Comparison of ENCODE assay signal across 21 cellular contexts in the genomic region with DNA sequence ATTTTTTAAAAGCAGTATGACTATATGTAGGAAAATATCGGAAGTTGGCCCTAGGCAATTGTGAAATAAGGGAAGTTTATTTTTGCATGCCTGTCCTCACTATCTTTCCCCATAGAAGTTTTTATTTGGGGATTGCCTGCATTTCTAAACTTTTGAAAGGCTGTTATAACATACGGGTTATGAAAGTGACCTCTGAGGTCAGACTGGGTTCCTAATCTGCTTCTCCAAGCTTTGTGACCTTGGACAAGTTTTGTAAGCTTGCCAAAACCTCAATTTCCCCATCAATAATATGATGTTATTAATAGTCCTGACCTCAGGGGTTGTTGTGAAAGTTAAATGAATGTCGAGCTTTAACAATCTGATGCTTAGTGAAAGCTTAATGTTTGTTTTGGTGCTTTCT.
DNase-seq lines count a peak whose midpoint lies in the region; TF ChIP-seq lines count a peak whose summit lies in the region.
"Had no signal": no experiment of that assay in that cellular context is flagged by ENCODE, and none has a peak within 500 bp of the region (broad histone marks: within the 10 kb centered on the region; RNA-seq: fewer than 3 reads in every experiment).

No MANE protein-coding gene starts in this region.

- intact Hi-C loops in activated naive CD4-positive, alpha-beta T cell treated with anti-CD3 and anti-CD28 coated beads for 36 hours (cut with micrococcal nuclease) = no loop called here

- H3K4me1 Mint-ChIP-seq in activated naive CD4-positive, alpha-beta T cell treated with anti-CD3 and anti-CD28 coated beads for 36 hours (ENCODE audit: low read depth) = no peaks in the 10 kb centered on the region
- H3K4me1 Mint-ChIP-seq: T-helper 17 cell had no signal

- H3K27me3 ChIP-seq in HL-60 (ENCODE audit: insufficient read depth, poor library complexity, severe bottlenecking) = no peaks in the 10 kb centered on the region

- no peak overlapping the region for H3K4me3 ChIP-seq in HL-60 (replicated peaks; ENCODE audit: insufficient read depth, low read length)
- H3K4me3 ChIP-seq in fibroblast of pulmonary artery (replicated peaks; ENCODE audit: low read depth, low read length) = no peak overlapping the region
- H3K4me3 ChIP-seq: GM23248, HAP-1, SJCRH30 had no signal

- no peak for TF ChIP-seq CTCF in HL-60 (IDR thresholded peaks at IDR 0.05; ENCODE audit: insufficient read depth, low read length)
- TF ChIP-seq CTCF in fibroblast of pulmonary artery (IDR thresholded peaks at IDR 0.05; ENCODE audit: low read length, missing control alignments) = no peak
- no peak for TF ChIP-seq CTCF in RWPE1 (conservative IDR thresholded peaks at IDR 0.05; ENCODE audit: low read depth)

- H3K9me3 Mint-ChIP-seq in activated naive CD4-positive, alpha-beta T cell treated with anti-CD3 and anti-CD28 coated beads for 36 hours = peaks cover 17% of the 10 kb centered on the region

- POLR2A ChIA-PET in RWPE1 (lab: Yijun Ruan, JAX; ENCODE audit: low non-redundant PET) = no interaction called here

- H3K27ac ChIP-seq in HL-60 (replicated peaks) = no peak overlapping the region; the same call in 1 of the 2 replicates
- H3K27ac ChIP-seq in RWPE1 = no peak overlapping the region
- H3K27ac ChIP-seq: C4-2B, GM23248, SJCRH30 had no signal

- H3K36me3 Mint-ChIP-seq in activated naive CD4-positive, alpha-beta T cell treated with anti-CD3 and anti-CD28 coated beads for 36 hours (ENCODE audit: low read depth) = no peaks in the 10 kb centered on the region

- no peaks in the 10 kb centered on the region for H3K27me3 Mint-ChIP-seq in activated naive CD4-positive, alpha-beta T cell treated with anti-CD3 and anti-CD28 coated beads for 36 hours (ENCODE audit: low read depth)
- H3K27me3 Mint-ChIP-seq: T-helper 17 cell had no signal

- no peak overlapping the region for H3K27ac Mint-ChIP-seq in activated naive CD4-positive, alpha-beta T cell treated with anti-CD3 and anti-CD28 coated beads for 36 hours
- H3K27ac Mint-ChIP-seq: T-helper 17 cell had no signal

- CTCF ChIA-PET in RWPE1 (lab: Yijun Ruan, JAX) = interaction anchor here (0.7 kb wide), 1 partner anchor 1669 kb away, joined by 3 read pairs; no protein-coding TSS in a partner anchor
- CTCF ChIA-PET in activated naive CD4-positive, alpha-beta T cell treated with anti-CD3 and anti-CD28 coated beads for 36 hours (lab: Charles Lee) = no interaction called here

- H3K4me3 Mint-ChIP-seq in activated naive CD4-positive, alpha-beta T cell treated with anti-CD3 and anti-CD28 coated beads for 36 hours = no peak overlapping the region
- H3K4me3 Mint-ChIP-seq: T-helper 17 cell had no signal

- DNase-seq in HL-60 (ENCODE audit: low read depth in 1 of 2, low spot score in 1 of 2) = peak; percentile 53 to 73
- DNase-seq in MV-4-11 (lab: John Stamatoyannopoulos, UW) = peak; percentile 99
- peak; percentile 18 for DNase-seq in SKM-1 (lab: John Stamatoyannopoulos, UW; ENCODE audit: unreplicated experiment)
- DNase-seq in fibroblast of pulmonary artery (ENCODE audit: low read depth) = peak; percentile 7
- DNase-seq in RWPE1 (ENCODE audit: low spot score) = no peak
- DNase-seq in DMS 273 (lab: John Stamatoyannopoulos, UW; ENCODE audit: unreplicated experiment) = no peak
- no peak for DNase-seq in activated naive CD4-positive, alpha-beta T cell treated with anti-CD3 and anti-CD28 coated beads for 36 hours
- DNase-seq: ACHN, DMS 273 treated with DMSO at 0.1 percent for 48 hours, GM23248, NCI-H1048, NCI-H1436 treated with DMSO at 0.1 percent for 48 hours, NCI-H2029 treated with DMSO at 0.1 percent for 48 hours, NCI-H2171, NCI-H526 treated with DMSO at 0.1 percent for 48 hours, PC-3, RPMI8226, SJCRH30, T-helper 17 cell had no signal

Comparison
In these comparisons a context has a peak if more than half of its experiments do, and no peak if none do; other contexts are left out.
1. DNase-seq: peak in HL-60 (2 of 2), MV-4-11 (single experiment), SKM-1 (single experiment) and fibroblast of pulmonary artery (single experiment); none in RWPE1 (single experiment), DMS 273 (single experiment) and activated naive CD4-positive, alpha-beta T cell treated with anti-CD3 and anti-CD28 coated beads for 36 hours (single experiment).